10 cellular contexts compared by ENCODE assay signal in the genomic region with DNA sequence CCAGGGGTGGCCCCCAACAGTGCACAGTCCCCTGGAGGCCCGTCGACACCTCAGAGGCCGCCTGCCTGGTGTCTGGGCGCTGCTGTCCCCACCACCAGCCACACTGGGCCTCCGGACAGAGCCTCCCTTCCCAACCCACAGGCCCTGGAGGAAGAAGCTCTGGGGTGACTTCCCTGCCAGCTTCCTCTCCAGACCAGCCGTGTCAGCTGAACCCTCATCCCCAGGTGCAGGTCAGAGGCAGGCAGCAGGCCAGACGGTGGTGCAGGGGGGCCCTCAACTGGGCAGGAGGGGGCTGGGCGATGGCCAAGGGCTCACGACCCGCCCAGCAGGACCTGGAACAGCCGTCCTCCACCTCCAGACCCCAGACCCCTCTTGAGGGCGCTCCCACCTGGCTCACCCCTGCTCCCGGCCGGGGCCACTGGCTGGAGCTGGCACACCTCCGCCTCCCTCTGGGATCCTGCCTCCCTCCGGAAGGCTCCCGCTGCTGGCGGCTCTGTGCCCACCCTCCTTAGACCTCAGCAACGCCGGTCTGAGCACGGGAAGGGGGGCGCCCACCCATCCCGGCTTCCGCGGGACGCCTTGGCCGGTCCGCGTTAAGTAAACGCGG. TPM values are rescaled to one million over a fixed set of nuclear protein-coding genes. Genes with fewer than 3 reads are reported as not detected.
DNase-seq lines count a peak whose midpoint lies in the region; ATAC-seq lines count a peak whose summit lies in the region.
"Had no signal": no experiment of that assay in that cellular context is flagged by ENCODE, and none has a peak within 500 bp of the region (broad histone marks: within the 10 kb centered on the region; RNA-seq: fewer than 3 reads in every experiment).

No MANE protein-coding gene starts in this region.

- H2BK120ac ChIP-seq in trophoblast cell (ENCODE audit: insufficient read depth, low read length, poor library complexity), result no peak overlapping the region

- no peak overlapping the region for H3K4me2 ChIP-seq in trophoblast cell (ENCODE audit: low read length)

- H3K9ac ChIP-seq in HUES6 (ENCODE audit: low read length) (peak overlapping the region; percentile 22), trophoblast cell (ENCODE audit: low read length) (no peak overlapping the region)

- peaks cover 1% of the 10 kb centered on the region for H3K79me1 ChIP-seq in trophoblast cell (ENCODE audit: low read length)

- peak in 1 of 3 donors; percentile 1 for DNase-seq in CD4-positive, CD25-positive, alpha-beta regulatory T cell
- no peak for DNase-seq in central memory CD8-positive, alpha-beta T cell (ENCODE audit: low spot score in 2 of 2)
- no peak for DNase-seq in naive thymus-derived CD4-positive, alpha-beta T cell
- DNase-seq in HEK293T (ENCODE audit: extremely low spot score) (no peak), trophoblast cell (no peak)

- peaks cover 54% of the 10 kb centered on the region for H3K4me1 ChIP-seq in CD4-positive, CD25-positive, alpha-beta regulatory T cell (ENCODE audit: control insufficient read depth, insufficient read depth, low read length, poor library complexity, severe bottlenecking)
- H3K4me1 ChIP-seq in HUES6 (ENCODE audit: control insufficient read depth, insufficient read depth, low read length) (peaks cover 22% of the 10 kb centered on the region), trophoblast cell (ENCODE audit: control insufficient read depth in 1 of 2, insufficient read depth in 2 of 2, low read length in 2 of 2) (peaks cover 0 to 3% of the 10 kb centered on the region in 2 experiments)
- peaks cover 13 to 16% of the 10 kb centered on the region in 2 donors for H3K4me1 ChIP-seq in naive thymus-derived CD4-positive, alpha-beta T cell (ENCODE audit: control insufficient read depth in 2 of 2, insufficient read depth in 2 of 2, low read length in 2 of 2)

- no peaks in the 10 kb centered on the region for H3K27me3 ChIP-seq in CD4-positive, CD25-positive, alpha-beta regulatory T cell (ENCODE audit: control insufficient read depth, insufficient read depth, low read length)
- H3K27me3 ChIP-seq in HUES6 (ENCODE audit: control insufficient read depth, insufficient read depth, low read length) (peaks cover 45% of the 10 kb centered on the region), trophoblast cell (ENCODE audit: insufficient read depth, low read length) (peaks cover 18% of the 10 kb centered on the region)
- no peaks in the 10 kb centered on the region for H3K27me3 ChIP-seq in naive thymus-derived CD4-positive, alpha-beta T cell (ENCODE audit: control insufficient read depth in 2 of 2, insufficient read depth in 2 of 2, low read length in 2 of 2)

- H3K27ac ChIP-seq in CD4-positive, CD25-positive, alpha-beta regulatory T cell (ENCODE audit: insufficient read depth, low read length, poor library complexity, severe bottlenecking), result peak overlapping the region; percentile 88
- no peak overlapping the region for H3K27ac ChIP-seq in HUES6 (ENCODE audit: low read depth, low read length)
- H3K27ac ChIP-seq in naive thymus-derived CD4-positive, alpha-beta T cell (ENCODE audit: low read depth, low read length), result no peak overlapping the region
- no peak overlapping the region for H3K27ac ChIP-seq in trophoblast cell (ENCODE audit: low read depth, low read length)

- no peaks in the 10 kb centered on the region for H3K36me3 Mint-ChIP-seq in CD4-positive, CD25-positive, alpha-beta regulatory T cell
- peaks cover 4% of the 10 kb centered on the region for H3K36me3 Mint-ChIP-seq in central memory CD8-positive, alpha-beta T cell (ENCODE audit: insufficient read depth)
- peaks cover 0 to 1% (median 0%) of the 10 kb centered on the region in 5 donors for H3K36me3 Mint-ChIP-seq in naive thymus-derived CD4-positive, alpha-beta T cell

- H2AK5ac ChIP-seq in trophoblast cell (ENCODE audit: low read length), result no peak overlapping the region

- H3K4me3 Mint-ChIP-seq in CD4-positive, CD25-positive, alpha-beta regulatory T cell, result peak overlapping the region; percentile 70 to 91 (median 78)
- H3K4me3 Mint-ChIP-seq in central memory CD8-positive, alpha-beta T cell, result peak overlapping the region; percentile 58
- H3K4me3 Mint-ChIP-seq in naive thymus-derived CD4-positive, alpha-beta T cell, result peak overlapping the region in 6 of 10 donors; percentile 25 to 83 (median 45)

- H3K23ac ChIP-seq in trophoblast cell (ENCODE audit: low read length), result no peak overlapping the region

- intact Hi-C loops in naive thymus-derived CD4-positive, alpha-beta T cell (cut with micrococcal nuclease), result loop anchor here in 1 of 2 donors (5.0 kb wide), 2 partner anchors 34 to 69 kb away; partner anchors contain the start of gene TTLL10

- CTCF ChIA-PET in naive thymus-derived CD4-positive, alpha-beta T cell (lab: Charles Lee), result no interaction called here
- CTCF ChIA-PET in HEK293T (lab: Yijun Ruan, JAX), result interaction anchor here (0.5 kb wide), 1 partner anchor 53 kb away, joined by 4 read pairs; no protein-coding TSS in a partner anchor

- H3K4me3 ChIP-seq in CD4-positive, CD25-positive, alpha-beta regulatory T cell (ENCODE audit: low read depth, low read length), result no peak overlapping the region
- peak overlapping the region; percentile 57 for H3K4me3 ChIP-seq in HUES6 (ENCODE audit: low read depth, low read length)
- peak overlapping the region; percentile 6 for H3K4me3 ChIP-seq in naive thymus-derived CD4-positive, alpha-beta T cell (ENCODE audit: low read length)
- no peak overlapping the region for H3K4me3 ChIP-seq in trophoblast cell (ENCODE audit: low read depth, low read length)

- H3K14ac ChIP-seq in trophoblast cell (ENCODE audit: low read length), result no peak overlapping the region

- no peak overlapping the region for H4K91ac ChIP-seq in trophoblast cell (ENCODE audit: low read depth, low read length)

- WGBS in trophoblast cell (ENCODE audit: extremely low coverage, insufficient coverage, insufficient read length), result no CpG with 5 or more reads among the region's 31 CpGs

- H2BK5ac ChIP-seq in trophoblast cell (ENCODE audit: low read depth, low read length, poor library complexity), result no peak overlapping the region

- no peak overlapping the region for H3K4ac ChIP-seq in trophoblast cell (ENCODE audit: low read depth, low read length)

- no peaks in the 10 kb centered on the region for H3K36me3 ChIP-seq in CD4-positive, CD25-positive, alpha-beta regulatory T cell (ENCODE audit: control insufficient read depth, insufficient read depth, low read length)
- H3K36me3 ChIP-seq in HUES6 (ENCODE audit: control insufficient read depth, insufficient read depth, low read length) (no peaks in the 10 kb centered on the region), trophoblast cell (ENCODE audit: control insufficient read depth in 1 of 2, insufficient read depth in 2 of 2, low read length in 2 of 2) (no peaks in the 10 kb centered on the region)
- no peaks in the 10 kb centered on the region for H3K36me3 ChIP-seq in naive thymus-derived CD4-positive, alpha-beta T cell (ENCODE audit: control insufficient read depth in 2 of 3, insufficient read depth in 3 of 3, low read length in 3 of 3)

- H2AFZ ChIP-seq in trophoblast cell (ENCODE audit: insufficient read depth, low read length, poor library complexity), result no peak overlapping the region

- H3K4me1 Mint-ChIP-seq in CD4-positive, CD25-positive, alpha-beta regulatory T cell, result peaks cover 0 to 28% (median 12%) of the 10 kb centered on the region in 4 donors
- peaks cover 20% of the 10 kb centered on the region for H3K4me1 Mint-ChIP-seq in central memory CD8-positive, alpha-beta T cell
- H3K4me1 Mint-ChIP-seq in naive thymus-derived CD4-positive, alpha-beta T cell, result peaks cover 6 to 26% (median 14%) of the 10 kb centered on the region in 7 donors

- H3K79me2 ChIP-seq in trophoblast cell (ENCODE audit: control insufficient read depth, insufficient read depth, low read length, poor library complexity), result no peaks in the 10 kb centered on the region

- no peaks in the 10 kb centered on the region for H3K9me3 ChIP-seq in CD4-positive, CD25-positive, alpha-beta regulatory T cell (ENCODE audit: control insufficient read depth in 2 of 2, low read length in 2 of 2)
- no peaks in the 10 kb centered on the region for H3K9me3 ChIP-seq in HUES6 (ENCODE audit: control insufficient read depth, insufficient read depth, low read depth, low read length)
- no peaks in the 10 kb centered on the region for H3K9me3 ChIP-seq in naive thymus-derived CD4-positive, alpha-beta T cell (ENCODE audit: control insufficient read depth in 2 of 3, low read length in 3 of 3)
- H3K9me3 ChIP-seq in trophoblast cell (ENCODE audit: insufficient read depth, low read depth, low read length), result no peaks in the 10 kb centered on the region

- H2BK12ac ChIP-seq in trophoblast cell (ENCODE audit: low read length), result no peak overlapping the region

- no peaks in the 10 kb centered on the region for H3K9me3 Mint-ChIP-seq in CD4-positive, CD25-positive, alpha-beta regulatory T cell
- H3K9me3 Mint-ChIP-seq in central memory CD8-positive, alpha-beta T cell, result no peaks in the 10 kb centered on the region
- peaks cover 0 to 2% (median 0%) of the 10 kb centered on the region in 11 donors for H3K9me3 Mint-ChIP-seq in naive thymus-derived CD4-positive, alpha-beta T cell

- POLR2A ChIA-PET in naive thymus-derived CD4-positive, alpha-beta T cell (lab: Charles Lee), result no interaction called here
- POLR2A ChIA-PET in HEK293T (lab: Yijun Ruan, JAX), result interaction anchor here (1.6 kb wide), 1 partner anchor 25 kb away, joined by 5 read pairs; no protein-coding TSS in a partner anchor

- H4K12ac ChIP-seq in trophoblast cell (ENCODE audit: low read depth, low read length), result no peak overlapping the region

- H4K8ac ChIP-seq in trophoblast cell (ENCODE audit: low read depth, low read length), result no peak overlapping the region

- peaks cover 7% of the 10 kb centered on the region for H3K27me3 Mint-ChIP-seq in CD4-positive, CD25-positive, alpha-beta regulatory T cell
- no peaks in the 10 kb centered on the region for H3K27me3 Mint-ChIP-seq in central memory CD8-positive, alpha-beta T cell
- H3K27me3 Mint-ChIP-seq in naive thymus-derived CD4-positive, alpha-beta T cell, result no peaks in the 10 kb centered on the region

- ATAC-seq in CD4-positive, CD25-positive, alpha-beta regulatory T cell (ENCODE audit: low read depth in 2 of 2), result no peak
- ATAC-seq in central memory CD8-positive, alpha-beta T cell (replicated peaks; ENCODE audit: extremely low read depth, poor library complexity, severe bottlenecking), result no peak
- ATAC-seq in naive thymus-derived CD4-positive, alpha-beta T cell, result no peak
- no peak for ATAC-seq in GM18873 (IDR thresholded peaks at IDR 0.05; ENCODE audit: low FRiP score, unreplicated experiment)
- ATAC-seq in GM19351 (IDR thresholded peaks at IDR 0.05; ENCODE audit: unreplicated experiment), result no peak

- no peak overlapping the region for H3K18ac ChIP-seq in trophoblast cell (ENCODE audit: low read length)

- H3K27ac Mint-ChIP-seq in CD4-positive, CD25-positive, alpha-beta regulatory T cell, result no peak overlapping the region
- no peak overlapping the region for H3K27ac Mint-ChIP-seq in central memory CD8-positive, alpha-beta T cell (ENCODE audit: low read depth)
- H3K27ac Mint-ChIP-seq in naive thymus-derived CD4-positive, alpha-beta T cell, result peak overlapping the region in 2 of 9 donors; percentile 38 to 66

RNA-seq across cellular contexts. Expression of gene TNFRSF18, which starts 0.5 kb away (rescaled TPM):
- total RNA-seq in CD4-positive, CD25-positive, alpha-beta regulatory T cell, result 47.8 TPM
- 10 to 100 TPM; 17.4 to 54.5 (median 25.2) TPM for polyA plus RNA-seq in CD4-positive, CD25-positive, alpha-beta regulatory T cell
- 10 to 100 TPM in 2 of 5 experiments, 1 to 10 TPM in 1, not detected in 2; 2.6 to 81.7 (median 12.6) TPM for total RNA-seq in naive thymus-derived CD4-positive, alpha-beta T cell
- under 1 TPM in 1 of 2 donors, not detected in 1; 0.32 TPM for polyA plus RNA-seq in naive thymus-derived CD4-positive, alpha-beta T cell
- not detected in 2 replicates for polyA plus RNA-seq in trophoblast cell (2013)
- total RNA-seq: MCF 10A had no signal

RNA-seq across cellular contexts. Expression of gene TNFRSF4, which starts 8.1 kb away (rescaled TPM):
- 65.8 TPM for total RNA-seq in CD4-positive, CD25-positive, alpha-beta regulatory T cell
- polyA plus RNA-seq in CD4-positive, CD25-positive, alpha-beta regulatory T cell, result 10 to 100 TPM; 19.0 to 50.2 (median 32.2) TPM
- 100 to 1,000 TPM in 1 of 5 experiments, 10 to 100 TPM in 1, 1 to 10 TPM in 2, under 1 TPM in 1; 0.49 to 192 (median 7.8) TPM for total RNA-seq in naive thymus-derived CD4-positive, alpha-beta T cell
- polyA plus RNA-seq in naive thymus-derived CD4-positive, alpha-beta T cell, result 1 to 10 TPM; 1.4 to 1.5 TPM
- polyA plus RNA-seq in trophoblast cell (2013), result 0.07 and 0.08 TPM in 2 replicates
- total RNA-seq: MCF 10A had no signal

RNA-seq across cellular contexts. Expression of gene SDF4, which starts 25.9 kb away (rescaled TPM):
- total RNA-seq in CD4-positive, CD25-positive, alpha-beta regulatory T cell, result 165 TPM
- 100 to 1,000 TPM in 2 of 4 donors, 10 to 100 TPM in 2; 70.3 to 113 (median 91.6) TPM for polyA plus RNA-seq in CD4-positive, CD25-positive, alpha-beta regulatory T cell
- 100 to 1,000 TPM in 4 of 5 experiments, 10 to 100 TPM in 1; 75.8 to 124 (median 110) TPM for total RNA-seq in naive thymus-derived CD4-positive, alpha-beta T cell
- 10 to 100 TPM; 74.8 to 90.7 TPM for polyA plus RNA-seq in naive thymus-derived CD4-positive, alpha-beta T cell
- polyA plus RNA-seq in trophoblast cell (2013), result 136 and 142 TPM in 2 replicates

RNA-seq across cellular contexts. Expression of gene B3GALT6, which starts 26.2 kb away (rescaled TPM):
- 10.0 TPM for total RNA-seq in CD4-positive, CD25-positive, alpha-beta regulatory T cell
- 10 to 100 TPM in 1 of 4 donors, 1 to 10 TPM in 3; 4.0 to 11.5 (median 7.3) TPM for polyA plus RNA-seq in CD4-positive, CD25-positive, alpha-beta regulatory T cell
- total RNA-seq in naive thymus-derived CD4-positive, alpha-beta T cell, result 10 to 100 TPM; 10.9 to 29.0 (median 22.8) TPM
- 10 to 100 TPM in 1 of 2 donors, 1 to 10 TPM in 1; 7.2 to 12.7 TPM for polyA plus RNA-seq in naive thymus-derived CD4-positive, alpha-beta T cell
- polyA plus RNA-seq in trophoblast cell (2013), result 16.1 and 16.2 TPM in 2 replicates

RNA-seq across cellular contexts. Expression of gene TTLL10, which starts 32.2 kb away (rescaled TPM):
- total RNA-seq in CD4-positive, CD25-positive, alpha-beta regulatory T cell, result not detected
- not detected for polyA plus RNA-seq in CD4-positive, CD25-positive, alpha-beta regulatory T cell
- total RNA-seq in naive thymus-derived CD4-positive, alpha-beta T cell, result under 1 TPM in 2 of 5 experiments, not detected in 3; 0.58 to 0.80 TPM
- not detected for polyA plus RNA-seq in naive thymus-derived CD4-positive, alpha-beta T cell
- not detected in 2 replicates for polyA plus RNA-seq in trophoblast cell (2013)
- total RNA-seq: lung microvascular endothelial cell, MCF 10A had no signal

Comparison
In these comparisons a context has a peak if more than half of its experiments do, and no peak if none do; other contexts are left out.
1. H3K4me3 ChIP-seq: peak in HUES6 (single experiment) and naive thymus-derived CD4-positive, alpha-beta T cell (single experiment); none in CD4-positive, CD25-positive, alpha-beta regulatory T cell (single experiment) and trophoblast cell (single experiment).
2. Peak in every context shown above with its lines, with median percentiles within 50 percentile points of each other: H3K4me3 Mint-ChIP-seq.